Comparison of ENCODE assay signal across 20 cellular contexts in genomic region chr1:147927689-147928088, GRCh38. TPM values are rescaled to one million over a fixed set of nuclear protein-coding genes. Genes with fewer than 3 reads are reported as not detected.
"Had no signal": no experiment of that assay in that cellular context is flagged by ENCODE, and none has a peak within 500 bp of the region (broad histone marks: within the 10 kb centered on the region; RNA-seq: fewer than 3 reads in every experiment).

No MANE protein-coding gene starts in this region.

RNA-seq across cellular contexts. Expression of gene GJA8, which starts 25.1 kb away (rescaled TPM):
- total RNA-seq: dermis microvascular lymphatic vessel endothelial cell; esophagus squamous epithelium; heart right ventricle; left ventricle myocardium superior; lower lobe of right lung; mesenteric fat pad; myocyte; naive thymus-derived CD8-positive, alpha-beta T cell; occipital lobe; ovary; psoas muscle; renal cortical epithelial cell; right cardiac atrium; sigmoid colon; skeletal muscle tissue; suprapubic skin; transverse colon; upper lobe of right lung; vagina had no signal
- polyA plus RNA-seq: heart right ventricle; naive thymus-derived CD8-positive, alpha-beta T cell; ovary; psoas muscle; right cardiac atrium; sigmoid colon; thymus had no signal
